Comparison of ENCODE assay signal across 8 cellular contexts in the genomic region with DNA sequence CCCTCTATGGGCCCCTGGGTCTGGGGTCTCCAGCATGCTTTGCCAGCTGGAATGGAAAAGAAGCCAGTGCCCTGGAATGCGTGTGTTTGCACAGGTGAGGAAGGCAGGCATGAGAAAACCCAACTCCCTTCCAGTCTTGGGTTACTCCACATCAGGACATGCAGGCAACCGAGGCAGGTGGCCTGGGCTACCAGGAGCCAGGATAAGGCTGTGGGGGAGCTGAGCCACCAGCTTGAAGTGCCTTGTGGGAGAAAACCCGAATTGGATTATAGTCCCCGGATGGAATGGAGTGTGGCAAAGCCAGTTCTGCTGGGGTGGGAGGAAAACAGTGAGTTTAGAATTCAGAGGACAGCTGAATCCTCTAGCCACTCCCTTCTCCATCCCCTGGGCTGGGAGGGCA. TPM values are rescaled to one million over a fixed set of nuclear protein-coding genes. Genes with fewer than 3 reads are reported as not detected.
A peak's percentile ranks its signal among the peaks of the same experiment; 100 is the strongest.
DNase-seq lines count a peak whose midpoint lies in the region; ATAC-seq and TF ChIP-seq lines count a peak whose summit lies in the region.

No MANE protein-coding gene starts in this region.

- H3K4me3 ChIP-seq in astrocyte of the spinal cord (ENCODE audit: low read depth, low read length) = no peak overlapping the region

- ATAC-seq in left lobe of liver (peak; percentile 24), GM18498 (IDR thresholded peaks at IDR 0.05; ENCODE audit: unreplicated experiment) (no peak), GM21390 (IDR thresholded peaks at IDR 0.05; ENCODE audit: unreplicated experiment) (no peak)

- no peak for TF ChIP-seq CTCF in astrocyte of the spinal cord (IDR thresholded peaks at IDR 0.05; ENCODE audit: low read depth, low read length)

- in situ Hi-C loops in astrocyte of the spinal cord (cut with HindIII; ENCODE audit: low sequenced_read_pairs) = no loop called here

- DNase-seq in Ammon's horn (ENCODE audit: low spot score) (peak; percentile 77), HCEC 1CT (peak; percentile 25), NCI-H345 (lab: John Stamatoyannopoulos, UW) (peak; percentile 91), astrocyte of the spinal cord (ENCODE audit: low read depth, low spot score) (peak; percentile 55), left lobe of liver (ENCODE audit: low spot score) (no peak)
- no peak for DNase-seq in effector CD4-positive, alpha-beta T cell

RNA-seq across cellular contexts. Expression of gene SRCIN1, which starts 7.2 kb away (rescaled TPM):
- total RNA-seq in left lobe of liver = 19.3 TPM

Comparison
In these comparisons a context has a peak if more than half of its experiments do, and no peak if none do; other contexts are left out.
1. DNase-seq: peak in Ammon's horn (single experiment), HCEC 1CT (single experiment), NCI-H345 (single experiment) and astrocyte of the spinal cord (single experiment); none in left lobe of liver (single experiment) and effector CD4-positive, alpha-beta T cell (single experiment).